ENCODE assay signal across 1 cellular context in the genomic region with DNA sequence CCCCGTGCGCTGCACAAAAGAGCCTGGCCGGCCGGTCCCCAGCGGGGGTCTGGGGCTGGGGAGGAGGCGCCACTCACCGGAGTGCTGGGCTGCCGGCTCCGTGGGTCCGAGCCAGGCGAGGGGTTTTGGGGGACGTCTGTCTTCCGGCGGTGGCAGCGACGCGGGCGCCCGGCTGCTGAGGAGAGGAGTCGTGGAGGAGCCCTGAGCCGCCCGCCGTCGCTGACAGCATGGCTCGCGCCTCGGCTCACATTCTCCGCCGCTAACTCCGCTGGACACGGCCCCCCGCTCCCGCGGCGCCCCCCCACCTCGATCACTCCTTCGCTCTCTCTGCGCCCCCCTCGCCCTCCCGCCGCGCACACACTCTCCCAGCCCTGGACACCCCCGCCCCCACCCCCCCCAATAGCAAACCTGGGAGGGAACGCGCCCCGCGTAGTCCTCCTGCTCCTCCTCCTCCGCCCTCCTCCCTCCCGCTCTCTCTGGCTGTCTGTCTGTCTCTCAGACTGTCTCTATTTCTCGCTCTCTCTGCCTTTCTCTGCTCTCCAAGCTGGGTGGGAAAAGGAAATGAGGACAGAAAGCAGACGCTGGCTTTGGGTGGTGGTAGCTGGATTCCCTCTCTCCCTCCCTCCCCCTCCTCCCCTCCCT.
TF ChIP-seq lines count a peak whose summit lies in the region.

No MANE protein-coding gene starts in this region.

TF ChIP-seq in K562, 482 proteins besides CTCF, POLR2A, EP300 and RAD21 (continued from another document and continues in another):
- TF ChIP-seq, protein P1, sequence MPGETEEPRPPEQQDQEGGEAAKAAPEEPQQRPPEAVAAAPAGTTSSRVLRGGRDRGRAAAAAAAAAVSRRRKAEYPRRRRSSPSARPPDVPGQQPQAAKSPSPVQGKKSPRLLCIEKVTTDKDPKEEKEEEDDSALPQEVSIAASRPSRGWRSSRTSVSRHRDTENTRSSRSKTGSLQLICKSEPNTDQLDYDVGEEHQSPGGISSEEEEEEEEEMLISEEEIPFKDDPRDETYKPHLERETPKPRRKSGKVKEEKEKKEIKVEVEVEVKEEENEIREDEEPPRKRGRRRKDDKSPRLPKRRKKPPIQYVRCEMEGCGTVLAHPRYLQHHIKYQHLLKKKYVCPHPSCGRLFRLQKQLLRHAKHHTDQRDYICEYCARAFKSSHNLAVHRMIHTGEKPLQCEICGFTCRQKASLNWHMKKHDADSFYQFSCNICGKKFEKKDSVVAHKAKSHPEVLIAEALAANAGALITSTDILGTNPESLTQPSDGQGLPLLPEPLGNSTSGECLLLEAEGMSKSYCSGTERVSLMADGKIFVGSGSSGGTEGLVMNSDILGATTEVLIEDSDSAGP (CRISPR knock-in tag; IDR thresholded peaks at IDR 0.05) = no peak
- TF ChIP-seq, protein P2, sequence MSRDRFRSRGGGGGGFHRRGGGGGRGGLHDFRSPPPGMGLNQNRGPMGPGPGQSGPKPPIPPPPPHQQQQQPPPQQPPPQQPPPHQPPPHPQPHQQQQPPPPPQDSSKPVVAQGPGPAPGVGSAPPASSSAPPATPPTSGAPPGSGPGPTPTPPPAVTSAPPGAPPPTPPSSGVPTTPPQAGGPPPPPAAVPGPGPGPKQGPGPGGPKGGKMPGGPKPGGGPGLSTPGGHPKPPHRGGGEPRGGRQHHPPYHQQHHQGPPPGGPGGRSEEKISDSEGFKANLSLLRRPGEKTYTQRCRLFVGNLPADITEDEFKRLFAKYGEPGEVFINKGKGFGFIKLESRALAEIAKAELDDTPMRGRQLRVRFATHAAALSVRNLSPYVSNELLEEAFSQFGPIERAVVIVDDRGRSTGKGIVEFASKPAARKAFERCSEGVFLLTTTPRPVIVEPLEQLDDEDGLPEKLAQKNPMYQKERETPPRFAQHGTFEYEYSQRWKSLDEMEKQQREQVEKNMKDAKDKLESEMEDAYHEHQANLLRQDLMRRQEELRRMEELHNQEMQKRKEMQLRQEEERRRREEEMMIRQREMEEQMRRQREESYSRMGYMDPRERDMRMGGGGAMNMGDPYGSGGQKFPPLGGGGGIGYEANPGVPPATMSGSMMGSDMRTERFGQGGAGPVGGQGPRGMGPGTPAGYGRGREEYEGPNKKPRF (IDR thresholded peaks at IDR 0.05; ENCODE audit: low read depth, low read length) = no peak
- TF ChIP-seq ZNF324 (CRISPR knock-in tag; IDR thresholded peaks at IDR 0.05) (no peak), SRSF3 (IDR thresholded peaks at IDR 0.05; ENCODE audit: insufficient read depth, low read length) (no peak), NELFE (IDR thresholded peaks at IDR 0.05; ENCODE audit: insufficient read depth, insufficient read length) (no peak), MED1 (CRISPR knock-in tag; IDR thresholded peaks at IDR 0.05; ENCODE audit: borderline replicate concordance) (no peak), MYC (IDR thresholded peaks at IDR 0.05; ENCODE audit: low read depth, low read length) (no peak), MYC (CRISPR knock-in tag; IDR thresholded peaks at IDR 0.05; ENCODE audit: borderline replicate concordance, low read depth) (no peak), DPF2 (IDR thresholded peaks at IDR 0.05) (peak; percentile 63; the same call in 1 of the 2 replicates), PURB (CRISPR knock-in tag; IDR thresholded peaks at IDR 0.05; ENCODE audit: low read depth) (no peak), GATAD2A (IDR thresholded peaks at IDR 0.05) (0 out of 2 replicates have a peak, but pooled peaks have one; percentile 38), ZNF583 (CRISPR knock-in tag; IDR thresholded peaks at IDR 0.05) (no peak), ZNF766 (CRISPR knock-in tag; conservative IDR thresholded peaks at IDR 0.05) (no peak), YY1 (IDR thresholded peaks at IDR 0.05; ENCODE audit: borderline replicate concordance in 1 of 3, control insufficient read depth in 1 of 3, extremely low read depth in 1 of 3, insufficient read depth in 3 of 3, insufficient read length in 1 of 3, insufficient replicate concordance in 2 of 3, low read depth in 1 of 3, low read length in 2 of 3) (no peak), RHOXF2B (CRISPR knock-in tag; conservative IDR thresholded peaks at IDR 0.05) (no peak), TRIM28 (IDR thresholded peaks at IDR 0.05) (no peak), ZNF444 (CRISPR knock-in tag; IDR thresholded peaks at IDR 0.05) (0 out of 2 replicates have a peak, but pooled peaks have one; percentile 13), ZFP1 (CRISPR knock-in tag; IDR thresholded peaks at IDR 0.05) (no peak), PHB (CRISPR knock-in tag; IDR thresholded peaks at IDR 0.05) (no peak), PRPF4 (IDR thresholded peaks at IDR 0.05; ENCODE audit: insufficient read depth, low read depth, low read length, poor library complexity, severe bottlenecking) (no peak)
- TF ChIP-seq, protein P3, sequence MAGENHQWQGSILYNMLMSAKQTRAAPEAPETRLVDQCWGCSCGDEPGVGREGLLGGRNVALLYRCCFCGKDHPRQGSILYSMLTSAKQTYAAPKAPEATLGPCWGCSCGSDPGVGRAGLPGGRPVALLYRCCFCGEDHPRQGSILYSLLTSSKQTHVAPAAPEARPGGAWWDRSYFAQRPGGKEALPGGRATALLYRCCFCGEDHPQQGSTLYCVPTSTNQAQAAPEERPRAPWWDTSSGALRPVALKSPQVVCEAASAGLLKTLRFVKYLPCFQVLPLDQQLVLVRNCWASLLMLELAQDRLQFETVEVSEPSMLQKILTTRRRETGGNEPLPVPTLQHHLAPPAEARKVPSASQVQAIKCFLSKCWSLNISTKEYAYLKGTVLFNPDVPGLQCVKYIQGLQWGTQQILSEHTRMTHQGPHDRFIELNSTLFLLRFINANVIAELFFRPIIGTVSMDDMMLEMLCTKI (IDR thresholded peaks at IDR 0.05; ENCODE audit: partially characterized antibody) = no peak
- TF ChIP-seq, protein P4, sequence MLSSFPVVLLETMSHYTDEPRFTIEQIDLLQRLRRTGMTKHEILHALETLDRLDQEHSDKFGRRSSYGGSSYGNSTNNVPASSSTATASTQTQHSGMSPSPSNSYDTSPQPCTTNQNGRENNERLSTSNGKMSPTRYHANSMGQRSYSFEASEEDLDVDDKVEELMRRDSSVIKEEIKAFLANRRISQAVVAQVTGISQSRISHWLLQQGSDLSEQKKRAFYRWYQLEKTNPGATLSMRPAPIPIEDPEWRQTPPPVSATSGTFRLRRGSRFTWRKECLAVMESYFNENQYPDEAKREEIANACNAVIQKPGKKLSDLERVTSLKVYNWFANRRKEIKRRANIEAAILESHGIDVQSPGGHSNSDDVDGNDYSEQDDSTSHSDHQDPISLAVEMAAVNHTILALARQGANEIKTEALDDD (IDR thresholded peaks at IDR 0.05) = no peak
- TF ChIP-seq, protein P5, sequence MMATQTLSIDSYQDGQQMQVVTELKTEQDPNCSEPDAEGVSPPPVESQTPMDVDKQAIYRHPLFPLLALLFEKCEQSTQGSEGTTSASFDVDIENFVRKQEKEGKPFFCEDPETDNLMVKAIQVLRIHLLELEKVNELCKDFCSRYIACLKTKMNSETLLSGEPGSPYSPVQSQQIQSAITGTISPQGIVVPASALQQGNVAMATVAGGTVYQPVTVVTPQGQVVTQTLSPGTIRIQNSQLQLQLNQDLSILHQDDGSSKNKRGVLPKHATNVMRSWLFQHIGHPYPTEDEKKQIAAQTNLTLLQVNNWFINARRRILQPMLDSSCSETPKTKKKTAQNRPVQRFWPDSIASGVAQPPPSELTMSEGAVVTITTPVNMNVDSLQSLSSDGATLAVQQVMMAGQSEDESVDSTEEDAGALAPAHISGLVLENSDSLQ (IDR thresholded peaks at IDR 0.05) = peak; percentile 82
- TF ChIP-seq, protein P6, sequence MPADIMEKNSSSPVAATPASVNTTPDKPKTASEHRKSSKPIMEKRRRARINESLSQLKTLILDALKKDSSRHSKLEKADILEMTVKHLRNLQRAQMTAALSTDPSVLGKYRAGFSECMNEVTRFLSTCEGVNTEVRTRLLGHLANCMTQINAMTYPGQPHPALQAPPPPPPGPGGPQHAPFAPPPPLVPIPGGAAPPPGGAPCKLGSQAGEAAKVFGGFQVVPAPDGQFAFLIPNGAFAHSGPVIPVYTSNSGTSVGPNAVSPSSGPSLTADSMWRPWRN (IDR thresholded peaks at IDR 0.05; ENCODE audit: low read depth) = no peak
- TF ChIP-seq, protein P7, sequence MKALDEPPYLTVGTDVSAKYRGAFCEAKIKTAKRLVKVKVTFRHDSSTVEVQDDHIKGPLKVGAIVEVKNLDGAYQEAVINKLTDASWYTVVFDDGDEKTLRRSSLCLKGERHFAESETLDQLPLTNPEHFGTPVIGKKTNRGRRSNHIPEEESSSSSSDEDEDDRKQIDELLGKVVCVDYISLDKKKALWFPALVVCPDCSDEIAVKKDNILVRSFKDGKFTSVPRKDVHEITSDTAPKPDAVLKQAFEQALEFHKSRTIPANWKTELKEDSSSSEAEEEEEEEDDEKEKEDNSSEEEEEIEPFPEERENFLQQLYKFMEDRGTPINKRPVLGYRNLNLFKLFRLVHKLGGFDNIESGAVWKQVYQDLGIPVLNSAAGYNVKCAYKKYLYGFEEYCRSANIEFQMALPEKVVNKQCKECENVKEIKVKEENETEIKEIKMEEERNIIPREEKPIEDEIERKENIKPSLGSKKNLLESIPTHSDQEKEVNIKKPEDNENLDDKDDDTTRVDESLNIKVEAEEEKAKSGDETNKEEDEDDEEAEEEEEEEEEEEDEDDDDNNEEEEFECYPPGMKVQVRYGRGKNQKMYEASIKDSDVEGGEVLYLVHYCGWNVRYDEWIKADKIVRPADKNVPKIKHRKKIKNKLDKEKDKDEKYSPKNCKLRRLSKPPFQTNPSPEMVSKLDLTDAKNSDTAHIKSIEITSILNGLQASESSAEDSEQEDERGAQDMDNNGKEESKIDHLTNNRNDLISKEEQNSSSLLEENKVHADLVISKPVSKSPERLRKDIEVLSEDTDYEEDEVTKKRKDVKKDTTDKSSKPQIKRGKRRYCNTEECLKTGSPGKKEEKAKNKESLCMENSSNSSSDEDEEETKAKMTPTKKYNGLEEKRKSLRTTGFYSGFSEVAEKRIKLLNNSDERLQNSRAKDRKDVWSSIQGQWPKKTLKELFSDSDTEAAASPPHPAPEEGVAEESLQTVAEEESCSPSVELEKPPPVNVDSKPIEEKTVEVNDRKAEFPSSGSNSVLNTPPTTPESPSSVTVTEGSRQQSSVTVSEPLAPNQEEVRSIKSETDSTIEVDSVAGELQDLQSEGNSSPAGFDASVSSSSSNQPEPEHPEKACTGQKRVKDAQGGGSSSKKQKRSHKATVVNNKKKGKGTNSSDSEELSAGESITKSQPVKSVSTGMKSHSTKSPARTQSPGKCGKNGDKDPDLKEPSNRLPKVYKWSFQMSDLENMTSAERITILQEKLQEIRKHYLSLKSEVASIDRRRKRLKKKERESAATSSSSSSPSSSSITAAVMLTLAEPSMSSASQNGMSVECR (CRISPR knock-in tag; IDR thresholded peaks at IDR 0.05) = no peak
- TF ChIP-seq, protein P8, sequence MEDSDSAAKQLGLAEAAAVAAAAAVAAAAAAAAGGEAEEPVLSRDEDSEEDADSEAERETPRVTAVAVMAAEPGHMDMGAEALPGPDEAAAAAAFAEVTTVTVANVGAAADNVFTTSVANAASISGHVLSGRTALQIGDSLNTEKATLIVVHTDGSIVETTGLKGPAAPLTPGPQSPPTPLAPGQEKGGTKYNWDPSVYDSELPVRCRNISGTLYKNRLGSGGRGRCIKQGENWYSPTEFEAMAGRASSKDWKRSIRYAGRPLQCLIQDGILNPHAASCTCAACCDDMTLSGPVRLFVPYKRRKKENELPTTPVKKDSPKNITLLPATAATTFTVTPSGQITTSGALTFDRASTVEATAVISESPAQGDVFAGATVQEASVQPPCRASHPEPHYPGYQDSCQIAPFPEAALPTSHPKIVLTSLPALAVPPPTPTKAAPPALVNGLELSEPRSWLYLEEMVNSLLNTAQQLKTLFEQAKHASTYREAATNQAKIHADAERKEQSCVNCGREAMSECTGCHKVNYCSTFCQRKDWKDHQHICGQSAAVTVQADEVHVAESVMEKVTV (CRISPR knock-in tag; IDR thresholded peaks at IDR 0.05) = no peak
